8 cellular contexts compared by ENCODE assay signal in the genomic region with DNA sequence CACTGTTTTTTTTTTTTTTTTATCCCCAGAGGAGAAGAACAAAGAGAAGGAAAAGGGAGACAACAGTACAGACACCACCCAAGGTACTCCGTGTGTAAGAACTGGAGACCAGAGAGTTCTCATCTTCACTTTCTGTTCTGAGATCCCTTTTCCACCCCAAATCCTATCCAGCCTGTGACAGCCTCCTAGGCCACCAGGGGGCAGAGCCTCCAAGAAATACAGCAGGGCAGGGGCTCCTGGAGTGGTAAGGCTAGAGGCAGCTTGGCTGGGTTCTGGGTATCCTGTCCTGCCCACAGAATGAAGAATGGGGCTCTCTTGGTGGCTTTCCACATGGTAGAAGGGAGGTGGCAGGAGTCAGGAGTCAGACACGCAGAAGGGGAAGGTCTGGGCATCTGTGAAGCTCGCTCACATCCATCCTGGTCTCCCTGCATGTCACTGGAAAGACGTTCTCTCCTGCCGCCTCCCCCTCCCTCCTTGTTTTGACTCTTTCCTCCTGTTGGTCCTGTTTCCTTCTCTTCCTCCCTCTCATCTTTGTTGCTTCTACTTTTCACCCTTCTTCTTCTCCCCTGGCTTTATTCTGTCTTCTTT. TPM values are rescaled to one million over a fixed set of nuclear protein-coding genes. Genes with fewer than 3 reads are reported as not detected.
DNase-seq lines count a peak whose midpoint lies in the region; ATAC-seq, FAIRE-seq and TF ChIP-seq lines count a peak whose summit lies in the region.

No MANE protein-coding gene starts in this region.

- POLR2A ChIA-PET in CD4-positive, alpha-beta memory T cell (lab: Charles Lee; ENCODE audit: partially characterized antibody) = interaction anchor here (0.8 to 2.0 kb wide), 2 partner anchors 11 to 47 kb away, joined by 4 to 5 read pairs; no protein-coding TSS in a partner anchor

- no peak overlapping the region for H3K4me3 Mint-ChIP-seq in CD4-positive, alpha-beta memory T cell
- no peak overlapping the region for H3K4me3 Mint-ChIP-seq in activated T-helper 17 cell treated with anti-CD3 and anti-CD28 coated beads, Interleukin-2, amount 50 U/mL, for 72 hours

- H3K27me3 ChIP-seq in CD4-positive, alpha-beta memory T cell (ENCODE audit: insufficient read depth, low read length) = no peaks in the 10 kb centered on the region

- no peaks in the 10 kb centered on the region for H3K9me3 Mint-ChIP-seq in CD4-positive, alpha-beta memory T cell
- H3K9me3 Mint-ChIP-seq in activated T-helper 17 cell treated with anti-CD3 and anti-CD28 coated beads, Interleukin-2, amount 50 U/mL, for 72 hours = no peaks in the 10 kb centered on the region

- ATAC-seq in activated T-helper 17 cell treated with anti-CD3 and anti-CD28 coated beads, Interleukin-2, amount 50 U/mL, for 72 hours (replicated peaks) = peak; percentile 78
- no peak for ATAC-seq in GM21360 (IDR thresholded peaks at IDR 0.05; ENCODE audit: unreplicated experiment)
- ATAC-seq in HG02852 (IDR thresholded peaks at IDR 0.05; ENCODE audit: unreplicated experiment) = no peak

- no peak overlapping the region for H3K27ac ChIP-seq in CD4-positive, alpha-beta memory T cell (ENCODE audit: low read depth, low read length)

- H3K27ac Mint-ChIP-seq in CD4-positive, alpha-beta memory T cell = peak overlapping the region in 4 of 7 donors; percentile 16 to 80 (median 43)
- H3K27ac Mint-ChIP-seq in activated T-helper 17 cell treated with anti-CD3 and anti-CD28 coated beads, Interleukin-2, amount 50 U/mL, for 72 hours = peak overlapping the region; percentile 61

- no peak for FAIRE-seq in RCC 7860 (lab: Jason Lieb, UNC)

- peak; percentile 40 to 53 (median 44) for DNase-seq in CD4-positive, alpha-beta memory T cell
- DNase-seq in HFF-Myc (ENCODE audit: extremely low read depth, low read depth) (no peak), RCC 7860 (ENCODE audit: low spot score) (peak; percentile 9), glomerular endothelial cell (ENCODE audit: extremely low read depth, low read depth, low spot score) (peak; percentile 23), retina (peak; percentile 32)

- intact Hi-C loops in CD4-positive, alpha-beta memory T cell (cut with micrococcal nuclease) = loop anchor here (1.0 to 2.0 kb wide), 3 partner anchors 46 to 496 kb away; no protein-coding TSS in a partner anchor

- CTCF ChIA-PET in CD4-positive, alpha-beta memory T cell (lab: Charles Lee; ENCODE audit: partially characterized antibody) = interaction anchor here (0.7 to 8.5 kb wide), 10 partner anchors 8 to 497 kb away, joined by 3 to 42 read pairs (median 3); partner anchors contain the start of gene PEX5

- TF ChIP-seq CTCF in HFF-Myc (IDR thresholded peaks at IDR 0.05; ENCODE audit: low read depth, low read length, missing control alignments) = peak; percentile 89

- no peaks in the 10 kb centered on the region for H3K27me3 Mint-ChIP-seq in CD4-positive, alpha-beta memory T cell
- H3K27me3 Mint-ChIP-seq in activated T-helper 17 cell treated with anti-CD3 and anti-CD28 coated beads, Interleukin-2, amount 50 U/mL, for 72 hours = no peaks in the 10 kb centered on the region

- H3K4me3 ChIP-seq in CD4-positive, alpha-beta memory T cell (ENCODE audit: low read length in 2 of 2) = no peak overlapping the region
- no peak overlapping the region for H3K4me3 ChIP-seq in HFF-Myc (replicated peaks; ENCODE audit: low read depth, low read length)

- no peaks in the 10 kb centered on the region for H3K9me3 ChIP-seq in CD4-positive, alpha-beta memory T cell (ENCODE audit: control insufficient read depth in 1 of 2, low read length in 2 of 2)

- H3K4me1 ChIP-seq in CD4-positive, alpha-beta memory T cell (ENCODE audit: insufficient read depth, low read length) = no peaks in the 10 kb centered on the region

- H3K36me3 Mint-ChIP-seq in CD4-positive, alpha-beta memory T cell = peaks cover 45 to 77% of the 10 kb centered on the region in 2 donors
- H3K36me3 Mint-ChIP-seq in activated T-helper 17 cell treated with anti-CD3 and anti-CD28 coated beads, Interleukin-2, amount 50 U/mL, for 72 hours (ENCODE audit: low read depth) = peaks cover 83% of the 10 kb centered on the region

- peaks cover 0 to 12% (median 4%) of the 10 kb centered on the region in 4 donors for H3K4me1 Mint-ChIP-seq in CD4-positive, alpha-beta memory T cell
- H3K4me1 Mint-ChIP-seq in activated T-helper 17 cell treated with anti-CD3 and anti-CD28 coated beads, Interleukin-2, amount 50 U/mL, for 72 hours = peaks cover 5% of the 10 kb centered on the region

- H3K36me3 ChIP-seq in CD4-positive, alpha-beta memory T cell (ENCODE audit: insufficient read depth, low read length) = peaks cover 24% of the 10 kb centered on the region

RNA-seq across cellular contexts. Expression of gene CLSTN3, which starts 12.0 kb away (rescaled TPM):
- total RNA-seq in CD4-positive, alpha-beta memory T cell = 10 to 100 TPM; 50.7 to 58.5 TPM
- 1 to 10 TPM; 6.7 to 7.5 TPM for polyA plus RNA-seq in CD4-positive, alpha-beta memory T cell
- total RNA-seq in activated T-helper 17 cell treated with anti-CD3 and anti-CD28 coated beads, Interleukin-2, amount 50 U/mL, for 72 hours = 10 to 100 TPM; 51.8 to 61.9 TPM
- 61.0 and 138 TPM in 2 replicates for total RNA-seq in glomerular endothelial cell

RNA-seq across cellular contexts. Expression of gene RBP5, which starts 13.5 kb away (rescaled TPM):
- 1 to 10 TPM; 1.2 to 1.3 TPM for total RNA-seq in CD4-positive, alpha-beta memory T cell
- not detected for polyA plus RNA-seq in CD4-positive, alpha-beta memory T cell
- not detected for total RNA-seq in activated T-helper 17 cell treated with anti-CD3 and anti-CD28 coated beads, Interleukin-2, amount 50 U/mL, for 72 hours
- 5.5 TPM in 1 of 2 replicates, not detected in the other for total RNA-seq in glomerular endothelial cell

RNA-seq across cellular contexts. Expression of gene C1RL, which starts 33.1 kb away (rescaled TPM):
- 10 to 100 TPM; 30.7 to 33.6 TPM for total RNA-seq in CD4-positive, alpha-beta memory T cell
- polyA plus RNA-seq in CD4-positive, alpha-beta memory T cell = 1 to 10 TPM; 4.9 to 9.6 TPM
- 10 to 100 TPM; 14.0 to 30.6 TPM for total RNA-seq in activated T-helper 17 cell treated with anti-CD3 and anti-CD28 coated beads, Interleukin-2, amount 50 U/mL, for 72 hours
- 21.6 and 21.7 TPM in 2 replicates for total RNA-seq in glomerular endothelial cell

RNA-seq across cellular contexts. Expression of gene PEX5, which starts 47.3 kb away (rescaled TPM):
- 10 to 100 TPM; 27.7 to 28.9 TPM for total RNA-seq in CD4-positive, alpha-beta memory T cell
- polyA plus RNA-seq in CD4-positive, alpha-beta memory T cell = 10 to 100 TPM; 10.8 to 15.2 TPM
- total RNA-seq in activated T-helper 17 cell treated with anti-CD3 and anti-CD28 coated beads, Interleukin-2, amount 50 U/mL, for 72 hours = 10 to 100 TPM; 21.4 to 31.4 TPM
- total RNA-seq in glomerular endothelial cell = 27.4 and 27.9 TPM in 2 replicates

RNA-seq across cellular contexts. Expression of gene C1R, which starts 49.9 kb away (rescaled TPM):
- 1 to 10 TPM in 1 of 2 experiments, under 1 TPM in 1; 0.86 to 2.3 TPM for total RNA-seq in CD4-positive, alpha-beta memory T cell
- polyA plus RNA-seq in CD4-positive, alpha-beta memory T cell = under 1 TPM; 0.44 to 0.53 TPM
- total RNA-seq in activated T-helper 17 cell treated with anti-CD3 and anti-CD28 coated beads, Interleukin-2, amount 50 U/mL, for 72 hours = 1 to 10 TPM; 3.2 to 3.3 TPM
- total RNA-seq in glomerular endothelial cell = 1.4 and 3.9 TPM in 2 replicates
